ENCODE assay signal across 15 cellular contexts in genomic region chr11:66975403-66976047, GRCh38. TPM values are rescaled to one million over a fixed set of nuclear protein-coding genes. Genes with fewer than 3 reads are reported as not detected.
"Had no signal": no experiment of that assay in that cellular context is flagged by ENCODE, and none has a peak within 500 bp of the region (broad histone marks: within the 10 kb centered on the region; RNA-seq: fewer than 3 reads in every experiment).

No MANE protein-coding gene starts in this region.

- H3K9me3 ChIP-seq: thyroid gland, vagina had no signal

- DNase-seq: activated CD4-positive, alpha-beta memory T cell treated with anti-CD3 and anti-CD28 coated beads, Interleukin-2, amount 10 ng/mL, durations not matched to agents 7 days and 5 days; caudate nucleus; effector memory CD4-positive, alpha-beta T cell; naive B cell; thyroid gland had no signal

- H3K4me3 Mint-ChIP-seq: activated CD4-positive, alpha-beta memory T cell treated with anti-CD3 and anti-CD28 coated beads, Interleukin-2, amount 10 ng/mL, durations not matched to agents 7 days and 5 days; activated naive CD4-positive, alpha-beta T cell treated with anti-CD3 and anti-CD28 coated beads for 36 hours; activated T-helper 1 cell treated with anti-CD3 and anti-CD28 coated beads, Interleukin-12 subunit alpha, Interleukin-12 subunit beta, Interleukin-2, Interleukin-4 antibody, amounts not matched to agents 30 ng/mL and 10 ng/mL and 1 ng/mL, durations not matched to agents 14 hours and 24 hours and 36 hours; mesothelial cell of epicardium; naive B cell; stimulated activated effector memory CD8-positive, alpha-beta T cell treated with anti-CD3 and anti-CD28 coated beads, Interleukin-12 subunit alpha, Interleukin-12 subunit beta, amount 100 ng/mL, for 72 hours had no signal

- H3K27ac Mint-ChIP-seq: activated CD4-positive, alpha-beta memory T cell treated with anti-CD3 and anti-CD28 coated beads, Interleukin-2, amount 10 ng/mL, durations not matched to agents 7 days and 5 days; activated naive CD4-positive, alpha-beta T cell treated with anti-CD3 and anti-CD28 coated beads for 36 hours; activated T-helper 1 cell treated with anti-CD3 and anti-CD28 coated beads, Interleukin-12 subunit alpha, Interleukin-12 subunit beta, Interleukin-2, Interleukin-4 antibody, amounts not matched to agents 30 ng/mL and 10 ng/mL and 1 ng/mL, durations not matched to agents 14 hours and 24 hours and 36 hours; mesothelial cell of epicardium; stimulated activated effector memory CD8-positive, alpha-beta T cell treated with anti-CD3 and anti-CD28 coated beads, Interleukin-12 subunit alpha, Interleukin-12 subunit beta, amount 100 ng/mL, for 72 hours had no signal

- H3K9me3 Mint-ChIP-seq: activated T-helper 1 cell treated with anti-CD3 and anti-CD28 coated beads, Interleukin-12 subunit alpha, Interleukin-12 subunit beta, Interleukin-2, Interleukin-4 antibody, amounts not matched to agents 30 ng/mL and 10 ng/mL and 1 ng/mL, durations not matched to agents 14 hours and 24 hours and 36 hours; mesothelial cell of epicardium had no signal

- H3K36me3 Mint-ChIP-seq: mesothelial cell of epicardium; stimulated activated effector memory CD8-positive, alpha-beta T cell treated with anti-CD3 and anti-CD28 coated beads, Interleukin-12 subunit alpha, Interleukin-12 subunit beta, amount 100 ng/mL, for 72 hours had no signal

- H3K27ac ChIP-seq: coronary artery, thyroid gland, vagina had no signal

- H3K4me1 Mint-ChIP-seq: mesothelial cell of epicardium, naive B cell had no signal

- H3K27me3 ChIP-seq: thyroid gland, vagina had no signal

- H3K36me3 ChIP-seq: thyroid gland, vagina had no signal

- H3K4me3 ChIP-seq: coronary artery, thyroid gland, vagina had no signal

RNA-seq across cellular contexts. Expression of gene C11orf86, which starts 0.4 kb away (rescaled TPM):
- total RNA-seq: activated CD4-positive, alpha-beta memory T cell treated with anti-CD3 and anti-CD28 coated beads, Interleukin-2, amount 10 ng/mL, durations not matched to agents 7 days and 5 days; activated naive CD4-positive, alpha-beta T cell treated with anti-CD3 and anti-CD28 coated beads for 36 hours; activated T-helper 1 cell treated with anti-CD3 and anti-CD28 coated beads, Interleukin-12 subunit alpha, Interleukin-12 subunit beta, Interleukin-2, Interleukin-4 antibody, amounts not matched to agents 30 ng/mL and 10 ng/mL and 1 ng/mL, durations not matched to agents 14 hours and 24 hours and 36 hours; epithelial cell of proximal tubule; lower leg skin; mesothelial cell of epicardium; posterior vena cava; right cardiac atrium; thyroid gland; vagina had no signal
- polyA plus RNA-seq: right cardiac atrium had no signal

RNA-seq across cellular contexts. Expression of gene SYT12, which starts 47.4 kb away (rescaled TPM):
- total RNA-seq: activated CD4-positive, alpha-beta memory T cell treated with anti-CD3 and anti-CD28 coated beads, Interleukin-2, amount 10 ng/mL, durations not matched to agents 7 days and 5 days; activated naive CD4-positive, alpha-beta T cell treated with anti-CD3 and anti-CD28 coated beads for 36 hours; activated T-helper 1 cell treated with anti-CD3 and anti-CD28 coated beads, Interleukin-12 subunit alpha, Interleukin-12 subunit beta, Interleukin-2, Interleukin-4 antibody, amounts not matched to agents 30 ng/mL and 10 ng/mL and 1 ng/mL, durations not matched to agents 14 hours and 24 hours and 36 hours had no signal
